ENCODE assay signal across 8 cellular contexts in the genomic region with DNA sequence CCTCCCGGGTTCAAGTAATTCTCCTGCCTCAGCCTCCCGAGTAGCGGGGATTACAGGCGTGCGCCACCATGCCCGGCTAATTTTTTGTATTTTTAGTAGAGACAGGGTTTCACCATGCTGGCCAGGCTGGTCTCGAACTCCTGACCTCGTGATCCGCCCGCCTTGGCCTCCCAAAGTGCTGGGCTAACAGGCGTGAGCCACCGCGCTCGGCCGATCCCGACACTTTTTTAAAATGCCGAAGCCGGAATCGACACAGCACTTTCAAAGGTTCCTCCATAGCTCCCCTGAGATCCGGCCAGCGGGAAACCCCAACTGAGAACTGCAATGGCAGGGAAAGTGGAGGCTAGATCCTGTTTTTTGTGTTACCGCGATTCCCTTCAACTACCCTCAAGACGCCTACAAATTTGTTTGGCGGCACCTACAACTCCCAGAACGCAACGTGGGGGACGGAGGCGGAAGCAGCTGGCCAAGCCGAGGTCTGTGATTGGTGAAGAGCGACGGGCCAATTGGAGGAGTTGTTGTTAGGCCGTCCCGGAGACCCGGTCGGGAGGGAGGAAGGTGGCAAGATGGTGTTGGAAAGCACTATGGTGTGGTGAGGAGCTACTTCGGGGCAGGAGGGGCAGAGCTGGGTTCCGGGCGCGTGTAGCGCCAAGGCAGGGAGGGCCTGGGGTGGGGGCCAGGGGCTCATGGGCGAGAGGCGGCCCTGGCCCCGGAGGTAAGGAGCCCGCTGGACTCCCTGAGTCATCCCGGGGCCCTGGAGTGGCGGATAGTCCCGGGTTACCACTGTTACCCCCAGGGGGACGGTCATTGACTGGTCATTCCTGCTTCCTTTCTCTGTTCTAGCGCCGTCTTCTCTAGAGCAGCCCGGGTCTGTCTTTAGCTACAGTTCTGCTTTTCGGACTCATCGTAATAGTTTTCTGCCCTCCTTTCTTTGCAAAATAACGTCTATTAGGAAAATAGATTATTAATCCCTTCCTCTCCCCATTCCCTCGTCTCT. TPM values are rescaled to one million over a fixed set of nuclear protein-coding genes. Genes with fewer than 3 reads are reported as not detected.
DNase-seq lines count a peak whose midpoint lies in the region; ATAC-seq and TF ChIP-seq lines count a peak whose summit lies in the region.

Gene PSMD4, plus strand, starts transcription at position 518 of the 997 bp plus-strand sequence. Its CDS starts 49 bp downstream, at position 567.

- no TSS peak for BruUV-seq in Panc1 (replicated peaks; lab: Mats Ljungman, UMichigan)

- H3K27me3 ChIP-seq in Panc1 (ENCODE audit: control insufficient read depth, insufficient read depth, low read length) (no peaks in the 10 kb centered on the region), muscle layer of colon (ENCODE audit: control insufficient read depth in 1 of 2, insufficient read depth in 2 of 2, low read length in 2 of 2) (no peaks in the 10 kb centered on the region)

- H3K4me3 Mint-ChIP-seq in activated T-cell treated with anti-CD3 and anti-CD28 coated beads, Interleukin-2, amount 50 U/mL, for 4 hours, result peak within 1 kb of the TSS; percentile 96

- ATAC-seq in GM21717 (IDR thresholded peaks at IDR 0.05; ENCODE audit: unreplicated experiment), result peak; percentile 93
- peak; percentile 98 for ATAC-seq in Panc1
- peak; percentile 91 to 93 for ATAC-seq in activated T-cell treated with anti-CD3 and anti-CD28 coated beads, Interleukin-2, amount 50 U/mL, for 4 hours
- peak; percentile 96 for ATAC-seq in esophagus mucosa

- H3K4me1 ChIP-seq in Panc1 (ENCODE audit: control insufficient read depth, insufficient read depth, low read length) (peaks cover 3% of the 10 kb centered on the region; the same call in 1 of the 2 replicates), muscle layer of colon (ENCODE audit: insufficient read depth, low read length) (peaks cover 8% of the 10 kb centered on the region)

- H3K4me3 ChIP-seq in Panc1 (ENCODE audit: low read depth in 2 of 2, low read length in 2 of 2) (peak within 1 kb of the TSS; percentile 60 to 68), muscle layer of colon (ENCODE audit: low read depth in 1 of 2, low read length in 2 of 2) (peak within 1 kb of the TSS; percentile 75 to 78)

- peaks cover 32% of the 10 kb centered on the region for H3K4me1 Mint-ChIP-seq in activated T-cell treated with anti-CD3 and anti-CD28 coated beads, Interleukin-2, amount 50 U/mL, for 4 hours (ENCODE audit: low read depth)

- peak within 1 kb of the TSS; percentile 59 for H3K9ac ChIP-seq in muscle layer of colon (ENCODE audit: low read length)

- peaks cover 9% of the 10 kb centered on the region for H3K36me3 Mint-ChIP-seq in activated T-cell treated with anti-CD3 and anti-CD28 coated beads, Interleukin-2, amount 50 U/mL, for 4 hours (ENCODE audit: insufficient read depth)

- CTCF ChIA-PET in Panc1 (lab: Charles Lee), result interaction anchor here (0.6 to 0.8 kb wide), 2 partner anchors 87 to 739 kb away, joined by 5 to 6 read pairs; partner anchors contain the start of gene FALEC

- peak; percentile 98 for DNase-seq in DMS153 treated with DMSO at 0.1 percent for 48 hours (lab: John Stamatoyannopoulos, UW; ENCODE audit: unreplicated experiment)
- DNase-seq in KG1 (lab: John Stamatoyannopoulos, UW), result peak; percentile 88
- DNase-seq in Panc1 (ENCODE audit: low read depth, low spot score), result peak; percentile 93
- DNase-seq in activated T-cell treated with anti-CD3 and anti-CD28 coated beads, Interleukin-2, amount 50 U/mL, for 4 hours, result peak; percentile 89
- DNase-seq in stimulated activated CD8-positive, alpha-beta memory T cell treated with anti-CD3 and anti-CD28 coated beads, Interleukin-7, amount 100 ng/mL, for 24 hours (ENCODE audit: low read depth), result peak; percentile 77

- H3K27me3 Mint-ChIP-seq in activated T-cell treated with anti-CD3 and anti-CD28 coated beads, Interleukin-2, amount 50 U/mL, for 4 hours (ENCODE audit: low read depth), result no peaks in the 10 kb centered on the region

- H3K36me3 ChIP-seq in Panc1 (ENCODE audit: control insufficient read depth, insufficient read depth, low read length) (peaks cover 10% of the 10 kb centered on the region; the same call in 1 of the 2 replicates), muscle layer of colon (ENCODE audit: insufficient read depth, low read length) (peaks cover 5% of the 10 kb centered on the region)

- peak within 1 kb of the TSS; percentile 84 for H3K27ac ChIP-seq in Panc1 (ENCODE audit: low read length)
- peak within 1 kb of the TSS; percentile 64 for H3K27ac ChIP-seq in muscle layer of colon (ENCODE audit: low read depth, low read length)

- no peaks in the 10 kb centered on the region for H3K9me3 Mint-ChIP-seq in activated T-cell treated with anti-CD3 and anti-CD28 coated beads, Interleukin-2, amount 50 U/mL, for 4 hours

- POLR2A ChIA-PET in Panc1 (lab: Charles Lee), result interaction anchor here (0.6 to 1.3 kb wide), 6 partner anchors 27 to 256 kb away, joined by 3 to 10 read pairs (median 4); partner anchors contain the start of genes VPS72 and ZNF687

- no peak for TF ChIP-seq CTCF in Panc1 (IDR thresholded peaks at IDR 0.05)

- intact Hi-C loops in Panc1 (cut with micrococcal nuclease; ENCODE audit: unreplicated experiment), result loop anchor here (5.0 kb wide), 1 partner anchor 57 kb away; the partner anchor contains the start of gene PIP5K1A

- in situ Hi-C loops in Panc1 (cut with HindIII; ENCODE audit: low pct_unique_long_range_greater_than_20kb, low sequenced_read_pairs), result no loop called here

- H3K9me3 ChIP-seq in Panc1 (ENCODE audit: control insufficient read depth, insufficient read depth, low read depth, low read length), result no peaks in the 10 kb centered on the region
- H3K9me3 ChIP-seq in muscle layer of colon (ENCODE audit: low read length), result no peaks in the 10 kb centered on the region

RNA-seq across cellular contexts. Expression of gene PSMD4, which starts in this region (rescaled TPM):
- total RNA-seq in Panc1 (2021; ENCODE audit: unreplicated experiment) (256 TPM), esophagus mucosa (126 TPM)
- 296 TPM for polyA plus RNA-seq in Panc1 (2012; ENCODE audit: insufficient read length)
- 100 to 1,000 TPM; 336 to 368 (median 350) TPM for total RNA-seq in activated T-cell treated with anti-CD3 and anti-CD28 coated beads, Interleukin-2, amount 50 U/mL, for 4 hours

Comparison
In these comparisons a context has a peak if more than half of its experiments do, and no peak if none do; other contexts are left out.
1. Peak in every context shown above with its lines: DNase-seq, ATAC-seq, H3K4me3 ChIP-seq and H3K27ac ChIP-seq.